Comparison of ENCODE assay signal across 22 cellular contexts in genomic region chr1:22533244-22533643, GRCh38. TPM values are rescaled to one million over a fixed set of nuclear protein-coding genes. Genes with fewer than 3 reads are reported as not detected.
"Had no signal": no experiment of that assay in that cellular context is flagged by ENCODE, and none has a peak within 500 bp of the region (broad histone marks: within the 10 kb centered on the region; RNA-seq: fewer than 3 reads in every experiment).

No MANE protein-coding gene starts in this region.

- ATAC-seq: activated T-helper 17 cell treated with anti-CD3 and anti-CD28 coated beads, Interleukin-2, amount 50 U/mL, for 72 hours; heart right ventricle; natural killer cell; stimulated activated naive CD8-positive, alpha-beta T cell treated with anti-CD3 and anti-CD28 coated beads, Interleukin-15, amount 100 ng/mL, for 72 hours; WTC11 had no signal

- H3K36me3 Mint-ChIP-seq: activated naive CD4-positive, alpha-beta T cell treated with anti-CD3 and anti-CD28 coated beads, Interleukin-2, amount 10 ng/mL, durations not matched to agents 7 days and 5 days; natural killer cell; WTC11 had no signal

- H3K4me3 Mint-ChIP-seq: activated CD4-positive, alpha-beta T cell treated with anti-CD3 and anti-CD28 coated beads, Interleukin-2, amount 10 ng/mL, durations not matched to agents 24 days and 14 days; activated naive CD4-positive, alpha-beta T cell treated with anti-CD3 and anti-CD28 coated beads, Interleukin-2, amount 10 ng/mL, durations not matched to agents 7 days and 5 days; activated T-helper 17 cell treated with anti-CD3 and anti-CD28 coated beads, Interleukin-2, amount 50 U/mL, for 72 hours; memory B cell; natural killer cell; stimulated activated naive CD8-positive, alpha-beta T cell treated with anti-CD3 and anti-CD28 coated beads, Interleukin-15, amount 100 ng/mL, for 72 hours; WTC11 had no signal

- H3K9me3 ChIP-seq: adrenal gland, colonic mucosa, heart right ventricle, left ventricle myocardium inferior, thoracic aorta had no signal

- H3K36me3 ChIP-seq: adrenal gland, colonic mucosa, left ventricle myocardium inferior, thoracic aorta had no signal

- H3K4me3 ChIP-seq: adrenal gland, colonic mucosa, heart right ventricle, left ventricle myocardium inferior, thoracic aorta had no signal

- H3K9me3 Mint-ChIP-seq: activated CD4-positive, alpha-beta T cell treated with anti-CD3 and anti-CD28 coated beads, Interleukin-2, amount 10 ng/mL, durations not matched to agents 24 days and 14 days; activated naive CD4-positive, alpha-beta T cell treated with anti-CD3 and anti-CD28 coated beads, Interleukin-2, amount 10 ng/mL, durations not matched to agents 7 days and 5 days; activated T-helper 17 cell treated with anti-CD3 and anti-CD28 coated beads, Interleukin-2, amount 50 U/mL, for 72 hours; memory B cell; natural killer cell; stimulated activated naive CD8-positive, alpha-beta T cell treated with anti-CD3 and anti-CD28 coated beads, Interleukin-15, amount 100 ng/mL, for 72 hours; WTC11 had no signal

- H3K27ac Mint-ChIP-seq: activated CD4-positive, alpha-beta T cell treated with anti-CD3 and anti-CD28 coated beads, Interleukin-2, amount 10 ng/mL, durations not matched to agents 24 days and 14 days; activated naive CD4-positive, alpha-beta T cell treated with anti-CD3 and anti-CD28 coated beads, Interleukin-2, amount 10 ng/mL, durations not matched to agents 7 days and 5 days; activated T-helper 17 cell treated with anti-CD3 and anti-CD28 coated beads, Interleukin-2, amount 50 U/mL, for 72 hours; memory B cell; natural killer cell; WTC11 had no signal

- H3K27ac ChIP-seq: adrenal gland, colonic mucosa, heart right ventricle, left ventricle myocardium inferior, thoracic aorta had no signal

- DNase-seq: activated CD4-positive, alpha-beta T cell treated with anti-CD3 and anti-CD28 coated beads, Interleukin-2, amount 10 ng/mL, durations not matched to agents 24 days and 14 days; activated naive CD4-positive, alpha-beta T cell treated with anti-CD3 and anti-CD28 coated beads, Interleukin-2, amount 10 ng/mL, durations not matched to agents 7 days and 5 days; activated T-cell treated with anti-CD3 and anti-CD28 coated beads for 4 hours; colonic mucosa; effector CD4-positive, alpha-beta T cell; heart right ventricle; islet precursor cell; left ventricle myocardium inferior; natural killer cell; stimulated activated CD4-positive, alpha-beta T cell treated with anti-CD3 and anti-CD28 coated beads, Interleukin-4, amount 100 ng/mL, for 4 hours; stimulated activated naive CD8-positive, alpha-beta T cell treated with anti-CD3 and anti-CD28 coated beads, Interleukin-15, amount 100 ng/mL, for 72 hours had no signal

- H3K4me1 Mint-ChIP-seq: activated CD4-positive, alpha-beta T cell treated with anti-CD3 and anti-CD28 coated beads, Interleukin-2, amount 10 ng/mL, durations not matched to agents 24 days and 14 days; memory B cell; natural killer cell; WTC11 had no signal

- H3K27me3 ChIP-seq: adrenal gland, colonic mucosa, heart right ventricle had no signal

- H3K27me3 Mint-ChIP-seq: activated CD4-positive, alpha-beta T cell treated with anti-CD3 and anti-CD28 coated beads, Interleukin-2, amount 10 ng/mL, durations not matched to agents 24 days and 14 days; activated naive CD4-positive, alpha-beta T cell treated with anti-CD3 and anti-CD28 coated beads, Interleukin-2, amount 10 ng/mL, durations not matched to agents 7 days and 5 days; activated T-helper 17 cell treated with anti-CD3 and anti-CD28 coated beads, Interleukin-2, amount 50 U/mL, for 72 hours; memory B cell; stimulated activated naive CD8-positive, alpha-beta T cell treated with anti-CD3 and anti-CD28 coated beads, Interleukin-15, amount 100 ng/mL, for 72 hours had no signal

RNA-seq across cellular contexts. Expression of gene EPHA8, which starts 30.0 kb away (rescaled TPM):
- total RNA-seq: activated CD4-positive, alpha-beta T cell treated with anti-CD3 and anti-CD28 coated beads, Interleukin-2, amount 10 ng/mL, durations not matched to agents 24 days and 14 days; activated CD8-positive, alpha-beta memory T cell treated with anti-CD3 and anti-CD28 coated beads for 36 hours; activated T-helper 17 cell treated with anti-CD3 and anti-CD28 coated beads, Interleukin-2, amount 50 U/mL, for 72 hours; colonic mucosa; fibroblast of lung; left ventricle myocardium inferior; mucosa of gallbladder; natural killer cell; omental fat pad; skeletal muscle tissue; thoracic aorta; urinary bladder had no signal
